In the genomic region with DNA sequence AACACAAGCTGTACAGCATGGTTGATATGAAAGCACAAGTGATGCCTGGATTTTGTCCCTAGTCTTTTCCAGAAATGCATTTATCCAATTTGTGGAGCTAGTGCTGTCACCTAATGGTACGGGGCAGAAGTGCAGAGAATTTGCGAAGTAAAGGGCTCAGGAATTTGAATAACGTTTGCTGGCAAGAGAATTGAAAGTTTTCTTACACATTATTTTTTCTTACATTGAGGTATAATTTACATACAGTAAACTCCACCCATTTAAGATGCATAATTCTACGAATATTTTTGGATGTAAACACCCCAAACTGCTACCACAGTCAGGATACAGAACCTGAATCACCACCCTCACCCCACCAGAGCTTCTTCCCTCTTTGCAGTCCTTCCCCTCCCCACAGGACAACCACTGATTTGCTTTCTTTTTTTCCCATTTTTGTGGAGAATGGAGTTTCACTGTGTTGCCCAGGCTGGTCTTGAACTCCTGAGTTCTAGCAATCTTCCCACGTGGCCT, we compare ENCODE assay signal across 9 cellular contexts. TPM values are rescaled to one million over a fixed set of nuclear protein-coding genes. Genes with fewer than 3 reads are reported as not detected.
DNase-seq lines count a peak whose midpoint lies in the region; ATAC-seq and TF ChIP-seq lines count a peak whose summit lies in the region.
"Had no signal": no experiment of that assay in that cellular context is flagged by ENCODE, and none has a peak within 500 bp of the region (broad histone marks: within the 10 kb centered on the region; RNA-seq: fewer than 3 reads in every experiment).

No MANE protein-coding gene starts in this region.

- no peak overlapping the region for H3K27ac Mint-ChIP-seq in stimulated activated naive CD8-positive, alpha-beta T cell treated with anti-CD3 and anti-CD28 coated beads, Interleukin-15, Interleukin-2, amounts not matched to agents 100 ng/mL and 50 ng/mL, for 24 hours

- intact Hi-C loops in heart right ventricle (cut with DNase I), result loop anchor here in 9 of 10 donors (1.0 to 10.0 kb wide), 4 partner anchors 62 to 65 kb away; a partner anchor contains a TSS
- intact Hi-C loops in spleen (cut with DNase I; ENCODE audit: low total_unique reads), result loop anchor here (5.0 kb wide), 1 partner anchor 67 kb away; a partner anchor contains a TSS

- peaks cover 0 to 9% (median 0%) of the 10 kb centered on the region in 9 donors for H3K4me1 ChIP-seq in heart right ventricle
- H3K4me1 ChIP-seq in spleen, result peaks cover 0 to 11% (median 8%) of the 10 kb centered on the region in 6 donors

- peaks cover 8% of the 10 kb centered on the region for H3K27me3 Mint-ChIP-seq in stimulated activated naive CD8-positive, alpha-beta T cell treated with anti-CD3 and anti-CD28 coated beads, Interleukin-15, Interleukin-2, amounts not matched to agents 100 ng/mL and 50 ng/mL, for 24 hours

- no peak for TF ChIP-seq POLR2A in spleen (IDR thresholded peaks at IDR 0.05)

- H3K4me3 ChIP-seq in WI38 (ENCODE audit: low read depth, low read length) (peak overlapping the region; percentile 35), heart right ventricle (peak overlapping the region in 1 of 10 donors; percentile 4), spleen (peak overlapping the region in 2 of 8 donors; percentile 6 to 32)

- 17% methylated on average over 5 of the region's 5 CpGs for WGBS in heart right ventricle, 2 donors
- 11 to 18% (median 14%) methylated on average over 5 of the region's 5 CpGs for WGBS in spleen, 5 donors

- no peaks in the 10 kb centered on the region for H3K9me3 Mint-ChIP-seq in stimulated activated naive CD8-positive, alpha-beta T cell treated with anti-CD3 and anti-CD28 coated beads, Interleukin-15, Interleukin-2, amounts not matched to agents 100 ng/mL and 50 ng/mL, for 24 hours

- peak; percentile 62 for TF ChIP-seq CTCF in WI38 (IDR thresholded peaks at IDR 0.05; ENCODE audit: low read depth, low read length)
- TF ChIP-seq CTCF in heart right ventricle (IDR thresholded peaks at IDR 0.05), result peak; percentile 44 to 80 (median 70)
- peak in 10 of 11 experiments; percentile 27 to 75 (median 60) for TF ChIP-seq CTCF in spleen (IDR thresholded peaks at IDR 0.05 in 8 of 11, conservative IDR thresholded peaks at IDR 0.05 in 3 of 11)

- H3K4me1 Mint-ChIP-seq in stimulated activated naive CD8-positive, alpha-beta T cell treated with anti-CD3 and anti-CD28 coated beads, Interleukin-15, Interleukin-2, amounts not matched to agents 100 ng/mL and 50 ng/mL, for 24 hours (ENCODE audit: low read depth), result peaks cover 11% of the 10 kb centered on the region

- DNase-seq in stimulated activated naive CD8-positive, alpha-beta T cell treated with anti-CD3 and anti-CD28 coated beads, Interleukin-15, Interleukin-2, amounts not matched to agents 100 U/mL and 50 U/mL, for 24 hours, result no peak
- DNase-seq in MV-4-11 (lab: John Stamatoyannopoulos, UW) (peak; percentile 19), heart right ventricle (no peak), spleen (no peak), SKM-1 (lab: John Stamatoyannopoulos, UW; ENCODE audit: unreplicated experiment) (no peak)

- H3K4me3 Mint-ChIP-seq in stimulated activated naive CD8-positive, alpha-beta T cell treated with anti-CD3 and anti-CD28 coated beads, Interleukin-15, Interleukin-2, amounts not matched to agents 100 ng/mL and 50 ng/mL, for 24 hours, result peak overlapping the region; percentile 33

- ATAC-seq in stimulated activated naive CD8-positive, alpha-beta T cell treated with anti-CD3 and anti-CD28 coated beads, Interleukin-15, Interleukin-2, amounts not matched to agents 100 U/mL and 50 U/mL, for 24 hours, result no peak
- peak in 1 of 8 donors; percentile 41 for ATAC-seq in heart right ventricle
- no peak for ATAC-seq in GM18861 (IDR thresholded peaks at IDR 0.05; ENCODE audit: unreplicated experiment)

- H3K27me3 ChIP-seq in heart right ventricle, result peaks cover 0 to 14% (median 7%) of the 10 kb centered on the region in 7 donors
- H3K27me3 ChIP-seq in spleen (replicated peaks in 1 of 7), result no peaks in the 10 kb centered on the region

- no peaks in the 10 kb centered on the region for H3K36me3 Mint-ChIP-seq in stimulated activated naive CD8-positive, alpha-beta T cell treated with anti-CD3 and anti-CD28 coated beads, Interleukin-15, Interleukin-2, amounts not matched to agents 100 ng/mL and 50 ng/mL, for 24 hours (ENCODE audit: low read depth)

- H3K27ac ChIP-seq in heart right ventricle, result peak overlapping the region in 1 of 10 donors; percentile 22
- H3K27ac ChIP-seq in spleen, result peak overlapping the region in 1 of 8 donors; percentile 48

- no peaks in the 10 kb centered on the region for H3K36me3 ChIP-seq in heart right ventricle
- no peaks in the 10 kb centered on the region for H3K36me3 ChIP-seq in spleen

- no peaks in the 10 kb centered on the region for H3K9me3 ChIP-seq in heart right ventricle
- no peaks in the 10 kb centered on the region for H3K9me3 ChIP-seq in spleen

RNA-seq across cellular contexts. Expression of a gene that starts 3.5 kb away (rescaled TPM):
- total RNA-seq in heart right ventricle (not detected), spleen (1 to 10 TPM in 2 of 7 donors, under 1 TPM in 5; 0.43 to 1.3 (median 0.79) TPM)
- polyA plus RNA-seq in heart right ventricle (under 1 TPM; 0.03 to 0.22 TPM), spleen (1 to 10 TPM in 1 of 3 donors, under 1 TPM in 2; 0.24 to 1.6 (median 0.42) TPM)
- total RNA-seq: mononuclear cell had no signal

RNA-seq across cellular contexts. Expression of a gene that starts 53.5 kb away (rescaled TPM):
- 10 to 100 TPM; 12.3 to 53.0 (median 22.7) TPM for total RNA-seq in heart right ventricle
- polyA plus RNA-seq in heart right ventricle, result 10 to 100 TPM; 25.8 to 31.8 TPM
- total RNA-seq in spleen, result 10 to 100 TPM in 1 of 7 donors, 1 to 10 TPM in 4, under 1 TPM in 2; 0.57 to 14.3 (median 4.2) TPM
- polyA plus RNA-seq in spleen, result 1 to 10 TPM; 1.6 to 8.5 (median 2.4) TPM
- total RNA-seq: mononuclear cell had no signal
